ENCODE assay signal across 1 cellular context in genomic region chr7:20323587-20323986, GRCh38.
TF ChIP-seq lines count a peak whose summit lies in the region.

No MANE protein-coding gene starts in this region.

TF ChIP-seq in K562, 482 proteins besides CTCF, POLR2A, EP300 and RAD21 (continued from another document):
- TF ChIP-seq, protein P1, sequence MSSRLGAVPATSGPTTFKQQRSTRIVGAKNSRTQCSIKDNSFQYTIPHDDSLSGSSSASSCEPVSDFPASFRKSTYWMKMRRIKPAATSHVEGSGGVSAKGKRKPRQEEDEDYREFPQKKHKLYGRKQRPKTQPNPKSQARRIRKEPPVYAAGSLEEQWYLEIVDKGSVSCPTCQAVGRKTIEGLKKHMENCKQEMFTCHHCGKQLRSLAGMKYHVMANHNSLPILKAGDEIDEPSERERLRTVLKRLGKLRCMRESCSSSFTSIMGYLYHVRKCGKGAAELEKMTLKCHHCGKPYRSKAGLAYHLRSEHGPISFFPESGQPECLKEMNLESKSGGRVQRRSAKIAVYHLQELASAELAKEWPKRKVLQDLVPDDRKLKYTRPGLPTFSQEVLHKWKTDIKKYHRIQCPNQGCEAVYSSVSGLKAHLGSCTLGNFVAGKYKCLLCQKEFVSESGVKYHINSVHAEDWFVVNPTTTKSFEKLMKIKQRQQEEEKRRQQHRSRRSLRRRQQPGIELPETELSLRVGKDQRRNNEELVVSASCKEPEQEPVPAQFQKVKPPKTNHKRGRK (tag; IDR thresholded peaks at IDR 0.05): no peak
- TF ChIP-seq, protein P2, sequence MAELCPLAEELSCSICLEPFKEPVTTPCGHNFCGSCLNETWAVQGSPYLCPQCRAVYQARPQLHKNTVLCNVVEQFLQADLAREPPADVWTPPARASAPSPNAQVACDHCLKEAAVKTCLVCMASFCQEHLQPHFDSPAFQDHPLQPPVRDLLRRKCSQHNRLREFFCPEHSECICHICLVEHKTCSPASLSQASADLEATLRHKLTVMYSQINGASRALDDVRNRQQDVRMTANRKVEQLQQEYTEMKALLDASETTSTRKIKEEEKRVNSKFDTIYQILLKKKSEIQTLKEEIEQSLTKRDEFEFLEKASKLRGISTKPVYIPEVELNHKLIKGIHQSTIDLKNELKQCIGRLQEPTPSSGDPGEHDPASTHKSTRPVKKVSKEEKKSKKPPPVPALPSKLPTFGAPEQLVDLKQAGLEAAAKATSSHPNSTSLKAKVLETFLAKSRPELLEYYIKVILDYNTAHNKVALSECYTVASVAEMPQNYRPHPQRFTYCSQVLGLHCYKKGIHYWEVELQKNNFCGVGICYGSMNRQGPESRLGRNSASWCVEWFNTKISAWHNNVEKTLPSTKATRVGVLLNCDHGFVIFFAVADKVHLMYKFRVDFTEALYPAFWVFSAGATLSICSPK (IDR thresholded peaks at IDR 0.05; ENCODE audit: borderline replicate concordance): no peak
